Comparison of ENCODE assay signal across 8 cellular contexts in the genomic region with DNA sequence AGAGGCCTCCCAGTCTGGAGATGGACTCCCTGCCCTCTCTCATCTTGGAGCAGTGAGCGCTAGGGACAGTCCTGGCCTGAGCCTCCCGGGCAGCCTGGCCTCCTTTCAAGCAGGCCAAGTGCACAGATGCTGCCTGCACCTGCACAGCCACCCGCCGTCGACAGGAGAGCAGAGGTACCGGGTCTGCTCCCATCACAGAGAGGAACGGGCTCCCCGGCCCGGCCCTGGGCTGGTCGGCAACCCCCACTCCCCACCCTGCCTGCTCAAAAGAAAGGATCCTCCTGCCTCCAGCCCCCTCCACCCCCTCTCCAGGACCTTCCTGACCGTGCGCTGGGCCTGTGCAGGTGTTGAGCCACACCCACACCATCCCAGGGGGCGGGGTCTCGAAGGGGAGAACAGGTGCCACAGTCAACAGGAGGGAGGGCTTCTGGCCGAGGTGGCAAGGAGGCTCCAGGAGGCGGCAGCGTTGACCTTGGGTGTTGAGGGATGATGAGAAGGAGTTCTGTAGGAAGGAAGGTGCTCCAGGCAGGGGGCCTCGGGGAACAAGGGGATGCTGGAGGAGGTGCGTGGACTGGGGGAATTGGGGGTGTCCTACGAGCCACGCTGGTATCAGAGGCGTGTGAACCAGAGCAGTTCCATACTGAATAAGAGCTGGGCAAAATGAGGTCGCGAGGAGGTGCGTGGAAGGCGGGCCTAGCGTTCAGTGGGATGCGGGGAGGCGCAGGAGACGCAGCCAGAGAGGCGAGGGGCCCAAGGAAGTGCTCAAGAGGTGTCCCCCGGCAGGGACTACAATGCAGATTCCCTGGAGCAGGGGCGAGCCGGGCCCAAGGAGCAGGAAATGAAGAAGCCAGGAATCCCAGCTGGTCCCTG. TPM values are rescaled to one million over a fixed set of nuclear protein-coding genes. Genes with fewer than 3 reads are reported as not detected.
DNase-seq lines count a peak whose midpoint lies in the region; ATAC-seq and TF ChIP-seq lines count a peak whose summit lies in the region.

No MANE protein-coding gene starts in this region.

- H3K27me3 Mint-ChIP-seq in activated CD4-positive, alpha-beta T cell treated with anti-CD3 and anti-CD28 coated beads, Interleukin-2, amount 10 ng/mL, durations not matched to agents 24 days and 14 days: peaks cover 6% of the 10 kb centered on the region

- no peaks in the 10 kb centered on the region for H3K36me3 ChIP-seq in effector memory CD4-positive, alpha-beta T cell (ENCODE audit: control insufficient read depth, insufficient read depth, low read length)

- DNase-seq in activated CD4-positive, alpha-beta T cell treated with anti-CD3 and anti-CD28 coated beads, Interleukin-2, amount 10 ng/mL, durations not matched to agents 24 days and 14 days: peak; percentile 73
- DNase-seq in activated CD4-positive, alpha-beta T cell treated with anti-CD3 and anti-CD28 coated beads for 1 hour: no peak
- DNase-seq in NCI-H526 treated with DMSO at 0.1 percent for 48 hours (lab: John Stamatoyannopoulos, UW) (peak; percentile 50), retinal pigment epithelial cell (ENCODE audit: low read depth) (no peak)
- no peak for DNase-seq in effector memory CD4-positive, alpha-beta T cell

- intact Hi-C loops in activated CD4-positive, alpha-beta T cell treated with anti-CD3 and anti-CD28 coated beads, Interleukin-2, amount 10 ng/mL, durations not matched to agents 24 days and 14 days (cut with micrococcal nuclease): loop anchor here (1.0 to 5.0 kb wide), 6 partner anchors 22 to 718 kb away; a partner anchor contains a TSS

- H3K9me3 Mint-ChIP-seq in activated CD4-positive, alpha-beta T cell treated with anti-CD3 and anti-CD28 coated beads, Interleukin-2, amount 10 ng/mL, durations not matched to agents 24 days and 14 days: no peaks in the 10 kb centered on the region

- H3K9me3 ChIP-seq in effector memory CD4-positive, alpha-beta T cell (ENCODE audit: control insufficient read depth, low read length): no peaks in the 10 kb centered on the region

- H3K4me1 ChIP-seq in effector memory CD4-positive, alpha-beta T cell (ENCODE audit: control insufficient read depth, insufficient read depth, low read length, poor library complexity, severe bottlenecking): peaks cover 24% of the 10 kb centered on the region

- H3K4me3 ChIP-seq in effector memory CD4-positive, alpha-beta T cell (ENCODE audit: insufficient read depth, low read depth, low read length, poor library complexity, severe bottlenecking): peak overlapping the region; percentile 45
- peak overlapping the region; percentile 36 for H3K4me3 ChIP-seq in retinal pigment epithelial cell (ENCODE audit: low read length)

- no peak overlapping the region for H3K27ac ChIP-seq in effector memory CD4-positive, alpha-beta T cell (ENCODE audit: insufficient read depth, low read length, poor library complexity, severe bottlenecking)

- no peaks in the 10 kb centered on the region for H3K27me3 ChIP-seq in effector memory CD4-positive, alpha-beta T cell (replicated peaks; ENCODE audit: control insufficient read depth, insufficient read depth, low read length, poor library complexity, severe bottlenecking)

- ATAC-seq in HG03045 (IDR thresholded peaks at IDR 0.05; ENCODE audit: unreplicated experiment) (no peak), GM18502 (IDR thresholded peaks at IDR 0.05; ENCODE audit: poor library complexity, unreplicated experiment) (no peak), HG03159 (IDR thresholded peaks at IDR 0.05; ENCODE audit: unreplicated experiment) (no peak)

- H3K27ac Mint-ChIP-seq in activated CD4-positive, alpha-beta T cell treated with anti-CD3 and anti-CD28 coated beads, Interleukin-2, amount 10 ng/mL, durations not matched to agents 24 days and 14 days: peak overlapping the region; percentile 69

- peak overlapping the region; percentile 78 for H3K4me3 Mint-ChIP-seq in activated CD4-positive, alpha-beta T cell treated with anti-CD3 and anti-CD28 coated beads, Interleukin-2, amount 10 ng/mL, durations not matched to agents 24 days and 14 days

- TF ChIP-seq CTCF in retinal pigment epithelial cell (conservative IDR thresholded peaks at IDR 0.05; ENCODE audit: low read depth, low read length): no peak

- H3K36me3 Mint-ChIP-seq in activated CD4-positive, alpha-beta T cell treated with anti-CD3 and anti-CD28 coated beads, Interleukin-2, amount 10 ng/mL, durations not matched to agents 24 days and 14 days (ENCODE audit: low read depth): no peaks in the 10 kb centered on the region

- H3K4me1 Mint-ChIP-seq in activated CD4-positive, alpha-beta T cell treated with anti-CD3 and anti-CD28 coated beads, Interleukin-2, amount 10 ng/mL, durations not matched to agents 24 days and 14 days: peaks cover 6% of the 10 kb centered on the region

RNA-seq across cellular contexts. Expression of a gene that starts 1.0 kb away (rescaled TPM):
- not detected in 2 replicates for total RNA-seq in activated CD4-positive, alpha-beta T cell treated with anti-CD3 and anti-CD28 coated beads, Interleukin-2, amount 10 ng/mL, durations not matched to agents 24 days and 14 days

RNA-seq across cellular contexts. Expression of a gene that starts 29.8 kb away (rescaled TPM):
- 1.4 and 2.3 TPM in 2 replicates for total RNA-seq in activated CD4-positive, alpha-beta T cell treated with anti-CD3 and anti-CD28 coated beads, Interleukin-2, amount 10 ng/mL, durations not matched to agents 24 days and 14 days

RNA-seq across cellular contexts. Expression of a gene that starts 46.9 kb away (rescaled TPM):
- total RNA-seq in activated CD4-positive, alpha-beta T cell treated with anti-CD3 and anti-CD28 coated beads, Interleukin-2, amount 10 ng/mL, durations not matched to agents 24 days and 14 days: 6.0 and 9.8 TPM in 2 replicates

Comparison
In these comparisons a context has a peak if more than half of its experiments do, and no peak if none do; other contexts are left out.
1. DNase-seq: peak in activated CD4-positive, alpha-beta T cell treated with anti-CD3 and anti-CD28 coated beads, Interleukin-2, amount 10 ng/mL, durations not matched to agents 24 days and 14 days (single experiment) and NCI-H526 treated with DMSO at 0.1 percent for 48 hours (single experiment); none in activated CD4-positive, alpha-beta T cell treated with anti-CD3 and anti-CD28 coated beads for 1 hour (single experiment), effector memory CD4-positive, alpha-beta T cell (0 of 3) and retinal pigment epithelial cell (single experiment).